In genomic region chr1:212678456-212679410, GRCh38 we compare ENCODE assay signal across 9 cellular contexts. TPM values are rescaled to one million over a fixed set of nuclear protein-coding genes. Genes with fewer than 3 reads are reported as not detected.
DNase-seq lines count a peak whose midpoint lies in the region; ATAC-seq and TF ChIP-seq lines count a peak whose summit lies in the region.
"Had no signal": no experiment of that assay in that cellular context is flagged by ENCODE, and none has a peak within 500 bp of the region (broad histone marks: within the 10 kb centered on the region; RNA-seq: fewer than 3 reads in every experiment).

No MANE protein-coding gene starts in this region.

- H3K4me1 Mint-ChIP-seq in progenitor cell of endocrine pancreas (ENCODE audit: low read depth): peaks cover 10% of the 10 kb centered on the region

- WGBS in spleen, 5 donors: 47 to 69% (median 55%) methylated on average over 10 to 11 of the region's 11 CpGs

- no peak for TF ChIP-seq POLR2A in spleen (IDR thresholded peaks at IDR 0.05)

- peak; percentile 64 for ATAC-seq in HG02642 (IDR thresholded peaks at IDR 0.05; ENCODE audit: poor library complexity, unreplicated experiment)

- peaks cover 15% of the 10 kb centered on the region for H3K27me3 Mint-ChIP-seq in progenitor cell of endocrine pancreas

- H3K4me3 Mint-ChIP-seq in progenitor cell of endocrine pancreas (ENCODE audit: low read depth): no peak overlapping the region

- H3K27me3 ChIP-seq in spleen (replicated peaks in 1 of 7): no peaks in the 10 kb centered on the region

- H3K9me3 ChIP-seq in spleen: no peaks in the 10 kb centered on the region
- H3K9me3 ChIP-seq: lower lobe of right lung had no signal

- no peaks in the 10 kb centered on the region for H3K36me3 Mint-ChIP-seq in progenitor cell of endocrine pancreas (ENCODE audit: insufficient read depth)

- H3K27ac ChIP-seq in spleen: peak overlapping the region in 5 of 8 donors; percentile 22 to 69 (median 43)
- H3K27ac ChIP-seq: lower lobe of right lung had no signal

- peak; percentile 66 for DNase-seq in activated CD8-positive, alpha-beta memory T cell treated with anti-CD3 and anti-CD28 coated beads for 24 hours
- no peak for DNase-seq in activated CD8-positive, alpha-beta memory T cell treated with anti-CD3 and anti-CD28 coated beads, Interleukin-2, amount 50 U/mL, for 4 hours
- DNase-seq in NOMO-1 treated with dmso at 0.1 percent for 144 hours (lab: John Stamatoyannopoulos, UW; ENCODE audit: unreplicated experiment): peak; percentile 37
- DNase-seq in spleen: no peak
- DNase-seq in progenitor cell of endocrine pancreas (ENCODE audit: low spot score, unreplicated experiment): no peak
- DNase-seq in DMS153 (lab: John Stamatoyannopoulos, UW): no peak
- no peak for DNase-seq in iPS-NIHi7 (ENCODE audit: extremely low spot score)
- DNase-seq: lower lobe of right lung had no signal

- intact Hi-C loops in spleen (cut with DNase I; ENCODE audit: low total_unique reads): no loop called here

- no peaks in the 10 kb centered on the region for H3K9me3 Mint-ChIP-seq in progenitor cell of endocrine pancreas (ENCODE audit: low read depth)

- no peaks in the 10 kb centered on the region for H3K36me3 ChIP-seq in spleen
- H3K36me3 ChIP-seq: lower lobe of right lung had no signal

- no peak overlapping the region for H3K27ac Mint-ChIP-seq in progenitor cell of endocrine pancreas

- no peak for TF ChIP-seq CTCF in spleen (IDR thresholded peaks at IDR 0.05 in 8 of 11, conservative IDR thresholded peaks at IDR 0.05 in 3 of 11)
- no peak for TF ChIP-seq CTCF in progenitor cell of endocrine pancreas (IDR thresholded peaks at IDR 0.05; ENCODE audit: unreplicated experiment)

- H3K4me3 ChIP-seq in spleen: no peak overlapping the region
- H3K4me3 ChIP-seq: lower lobe of right lung had no signal

- peaks cover 0 to 50% (median 24%) of the 10 kb centered on the region in 6 donors for H3K4me1 ChIP-seq in spleen

RNA-seq across cellular contexts. Expression of gene BATF3, which starts 20.9 kb away (rescaled TPM):
- total RNA-seq in spleen (10 to 100 TPM; 10.8 to 34.0 (median 14.1) TPM), progenitor cell of endocrine pancreas (0.53 and 0.55 TPM in 2 replicates)
- 10 to 100 TPM; 11.3 to 23.3 (median 12.3) TPM for polyA plus RNA-seq in spleen

Comparison
In these comparisons a context has a peak if more than half of its experiments do, and no peak if none do; other contexts are left out.
1. DNase-seq: peak in activated CD8-positive, alpha-beta memory T cell treated with anti-CD3 and anti-CD28 coated beads for 24 hours (single experiment) and NOMO-1 treated with dmso at 0.1 percent for 144 hours (single experiment); none in activated CD8-positive, alpha-beta memory T cell treated with anti-CD3 and anti-CD28 coated beads, Interleukin-2, amount 50 U/mL, for 4 hours (single experiment), spleen (single experiment), progenitor cell of endocrine pancreas (single experiment), DMS153 (single experiment) and iPS-NIHi7 (single experiment).